19 cellular contexts compared by ENCODE assay signal in genomic region chr13:113052971-113053370, GRCh38. TPM values are rescaled to one million over a fixed set of nuclear protein-coding genes. Genes with fewer than 3 reads are reported as not detected.
DNase-seq lines count a peak whose midpoint lies in the region; ATAC-seq and TF ChIP-seq lines count a peak whose summit lies in the region.
"Had no signal": no experiment of that assay in that cellular context is flagged by ENCODE, and none has a peak within 500 bp of the region (broad histone marks: within the 10 kb centered on the region; RNA-seq: fewer than 3 reads in every experiment).

No MANE protein-coding gene starts in this region.

- no peak for ATAC-seq in lower lobe of right lung
- no peak for ATAC-seq in foreskin keratinocyte
- no peak for ATAC-seq in GM18517 (IDR thresholded peaks at IDR 0.05; ENCODE audit: unreplicated experiment)

- peak overlapping the region in 3 of 5 experiments; percentile 0 to 63 (median 12) for H3K27ac Mint-ChIP-seq in brain
- H3K27ac Mint-ChIP-seq: H9, HFFc6 had no signal

- peak overlapping the region; percentile 59 for H3K4me3 ChIP-seq in MM.1S (ENCODE audit: low read length)
- H3K4me3 ChIP-seq in lower lobe of right lung = no peak overlapping the region
- H3K4me3 ChIP-seq: GM23248, PC-9 had no signal

- no peaks in the 10 kb centered on the region for H3F3A ChIP-seq in MM.1S (ENCODE audit: insufficient read depth, low read length)

- no peaks in the 10 kb centered on the region for H3K9me3 Mint-ChIP-seq in brain
- H3K9me3 Mint-ChIP-seq: H9, HFFc6 had no signal

- no peaks in the 10 kb centered on the region for H3K36me3 ChIP-seq in MM.1S (replicated peaks; ENCODE audit: insufficient read depth, low read length)
- peaks cover 7% of the 10 kb centered on the region for H3K36me3 ChIP-seq in lower lobe of right lung
- H3K36me3 ChIP-seq: BE2C had no signal

- no peaks in the 10 kb centered on the region for H3K9me2 ChIP-seq in MM.1S (replicated peaks; ENCODE audit: insufficient read depth, low read length)

- H3K9ac ChIP-seq in MM.1S (ENCODE audit: low read length) = peak overlapping the region; percentile 3; the same call in 1 of the 2 replicates
- H3K9ac ChIP-seq: GM23248 had no signal

- TF ChIP-seq CTCF in MM.1S (IDR thresholded peaks at IDR 0.05; ENCODE audit: low read length) (no peak), brain (conservative IDR thresholded peaks at IDR 0.05) (no peak), lower lobe of right lung (IDR thresholded peaks at IDR 0.05) (no peak), foreskin keratinocyte (conservative IDR thresholded peaks at IDR 0.05) (no peak)

- H3K4me1 ChIP-seq in MM.1S (ENCODE audit: low read length) (peaks cover 7% of the 10 kb centered on the region; the same call in 1 of the 2 replicates), lower lobe of right lung (no peaks in the 10 kb centered on the region), foreskin keratinocyte (no peaks in the 10 kb centered on the region)
- H3K4me1 ChIP-seq: BE2C had no signal

- H3K4me1 Mint-ChIP-seq in brain = peaks cover 12% of the 10 kb centered on the region

- H3K79me2 ChIP-seq in MM.1S (ENCODE audit: low read length) = no peaks in the 10 kb centered on the region

- intact Hi-C loops in lower lobe of right lung (cut with DNase I) = no loop called here

- H3K9me3 ChIP-seq in MM.1S (replicated peaks; ENCODE audit: insufficient read depth, low read length) = no peaks in the 10 kb centered on the region
- H3K9me3 ChIP-seq in lower lobe of right lung = no peaks in the 10 kb centered on the region
- H3K9me3 ChIP-seq: BE2C had no signal

- no peak overlapping the region for H3K4me3 Mint-ChIP-seq in brain
- H3K4me3 Mint-ChIP-seq: H9, HFFc6 had no signal

- DNase-seq in MM.1S = no peak
- peak; percentile 31 for DNase-seq in lower lobe of right lung
- DNase-seq in substantia nigra (lab: John Stamatoyannopoulos, UW) = no peak
- DNase-seq in foreskin keratinocyte = no peak
- no peak for DNase-seq in NCI-H187 treated with DMSO at 0.1 percent for 48 hours (lab: John Stamatoyannopoulos, UW)
- DNase-seq: BE2C, GM23248, H9, HFFc6, Karpas-422, NCI-H2227 treated with DMSO at 0.1 percent for 48 hours, NCI-H510A, PC-9, RPMI8226, SIG-M5 had no signal

- peak overlapping the region; percentile 97 for H3K4me2 ChIP-seq in MM.1S (ENCODE audit: low read depth, low read length)
- H3K4me2 ChIP-seq: PC-9 had no signal

- H3K27ac ChIP-seq in MM.1S (ENCODE audit: low read length) = no peak overlapping the region
- no peak overlapping the region for H3K27ac ChIP-seq in lower lobe of right lung
- peak overlapping the region; percentile 81 for H3K27ac ChIP-seq in substantia nigra (ENCODE audit: low read depth, low read length, poor library complexity, severe bottlenecking)
- no peak overlapping the region for H3K27ac ChIP-seq in foreskin keratinocyte
- H3K27ac ChIP-seq: GM23248, PC-9 had no signal

- H3K27me3 ChIP-seq in MM.1S (replicated peaks; ENCODE audit: insufficient read depth, low read length) (peaks cover 79% of the 10 kb centered on the region), lower lobe of right lung (ENCODE audit: low read depth) (peaks cover 4% of the 10 kb centered on the region), foreskin keratinocyte (peaks cover 3% of the 10 kb centered on the region)
- H3K27me3 ChIP-seq: BE2C had no signal

- peak overlapping the region; percentile 55 for H2AFZ ChIP-seq in MM.1S (ENCODE audit: low read length)
- H2AFZ ChIP-seq: GM23248, PC-9 had no signal

- H3K27me3 Mint-ChIP-seq in brain = peaks cover 3% of the 10 kb centered on the region

- H3K36me3 Mint-ChIP-seq in brain = peaks cover 7% of the 10 kb centered on the region

- H4K20me1 ChIP-seq in MM.1S (ENCODE audit: insufficient read depth, low read length) = no peaks in the 10 kb centered on the region

RNA-seq across cellular contexts. Expression of gene F7, which starts 52.6 kb away (rescaled TPM):
- polyA plus RNA-seq in brain (ENCODE audit: insufficient read depth, low read depth, low replicate concordance) (0.25 TPM), foreskin keratinocyte (not detected in 2 replicates)
- total RNA-seq in lower lobe of right lung (not detected), foreskin keratinocyte (not detected in 2 replicates)
- total RNA-seq: A673, GM23248, HFFc6, M059J, PC-9 had no signal
- polyA plus RNA-seq: GM23248 had no signal
